Comparison of ENCODE assay signal across 12 cellular contexts in genomic region chr1:64598100-64598571, GRCh38.
DNase-seq lines count a peak whose midpoint lies in the region; ATAC-seq and TF ChIP-seq lines count a peak whose summit lies in the region.
"Had no signal": no experiment of that assay in that cellular context is flagged by ENCODE, and none has a peak within 500 bp of the region (broad histone marks: within the 10 kb centered on the region; RNA-seq: fewer than 3 reads in every experiment).

No MANE protein-coding gene starts in this region.

- H3K27ac Mint-ChIP-seq in HFFc6 (peak overlapping the region; percentile 59), brain (peak overlapping the region in 3 of 5 experiments; percentile 51 to 82 (median 54)), WTC11 (no peak overlapping the region)
- no peak overlapping the region for H3K27ac Mint-ChIP-seq in CD8-positive, alpha-beta memory T cell
- H3K27ac Mint-ChIP-seq: T-cell had no signal

- TF ChIP-seq CTCF in HFFc6 (IDR thresholded peaks at IDR 0.05) (no peak), brain (conservative IDR thresholded peaks at IDR 0.05) (no peak), WTC11 (IDR thresholded peaks at IDR 0.05) (no peak)

- H3K4me3 Mint-ChIP-seq in HFFc6, result peak overlapping the region; percentile 76
- H3K4me3 Mint-ChIP-seq in brain, result peak overlapping the region; percentile 13 to 69 (median 52)
- no peak overlapping the region for H3K4me3 Mint-ChIP-seq in CD8-positive, alpha-beta memory T cell
- no peak overlapping the region for H3K4me3 Mint-ChIP-seq in WTC11
- H3K4me3 Mint-ChIP-seq: T-cell had no signal

- H3K27me3 ChIP-seq in CD8-positive, alpha-beta memory T cell (ENCODE audit: insufficient read depth, low read length, poor library complexity, severe bottlenecking), result no peaks in the 10 kb centered on the region
- H3K27me3 ChIP-seq: BLaER1 treated with 17β-estradiol and CSF1 and Interleukin-3, amounts not matched to agents 10 nM and 100 nM; ovary had no signal

- H3K27ac ChIP-seq in CD8-positive, alpha-beta memory T cell (ENCODE audit: low read depth, low read length), result no peak overlapping the region
- H3K27ac ChIP-seq: BLaER1 treated with 17β-estradiol and CSF1 and Interleukin-3, amounts not matched to agents 10 nM and 100 nM had no signal

- CTCF ChIA-PET in CD8-positive, alpha-beta memory T cell (lab: Charles Lee), result no interaction called here
- CTCF ChIA-PET in WTC11 (lab: Charles Lee), result no interaction called here

- no peaks in the 10 kb centered on the region for H3K9me3 Mint-ChIP-seq in HFFc6
- peaks cover 0 to 3% (median 0%) of the 10 kb centered on the region in 5 experiments for H3K9me3 Mint-ChIP-seq in brain
- peaks cover 0 to 1% (median 0%) of the 10 kb centered on the region in 5 donors for H3K9me3 Mint-ChIP-seq in CD8-positive, alpha-beta memory T cell
- no peaks in the 10 kb centered on the region for H3K9me3 Mint-ChIP-seq in WTC11

- H3K36me3 Mint-ChIP-seq in HFFc6 (ENCODE audit: low read depth), result peaks cover 4% of the 10 kb centered on the region; the same call in 1 of the 2 replicates
- peaks cover 30% of the 10 kb centered on the region for H3K36me3 Mint-ChIP-seq in brain
- no peaks in the 10 kb centered on the region for H3K36me3 Mint-ChIP-seq in CD8-positive, alpha-beta memory T cell
- H3K36me3 Mint-ChIP-seq in WTC11, result peaks cover 15% of the 10 kb centered on the region
- H3K36me3 Mint-ChIP-seq: T-cell had no signal

- in situ Hi-C loops in ACHN (cut with HindIII; ENCODE audit: low pct_ligation_motif_present, low pct_unique_long_range_greater_than_20kb, low sequenced_read_pairs), result no loop called here

- H3K27me3 Mint-ChIP-seq in HFFc6 (ENCODE audit: insufficient read depth), result no peaks in the 10 kb centered on the region
- H3K27me3 Mint-ChIP-seq in brain, result no peaks in the 10 kb centered on the region
- peaks cover 9 to 17% of the 10 kb centered on the region in 2 donors for H3K27me3 Mint-ChIP-seq in CD8-positive, alpha-beta memory T cell
- no peaks in the 10 kb centered on the region; the same call in 1 of the 2 replicates for H3K27me3 Mint-ChIP-seq in WTC11 (ENCODE audit: low read depth)

- POLR2A ChIA-PET in CD8-positive, alpha-beta memory T cell (lab: Charles Lee), result no interaction called here
- POLR2A ChIA-PET in WTC11 (lab: Charles Lee), result no interaction called here

- peak; percentile 80 for DNase-seq in ACHN
- peak; percentile 73 for DNase-seq in HFFc6
- peak; percentile 70 for DNase-seq in left kidney (ENCODE audit: low read depth, low spot score)
- no peak for DNase-seq in NCI-H1092 treated with DMSO at 0.1 percent for 48 hours (lab: John Stamatoyannopoulos, UW)
- DNase-seq in CD8-positive, alpha-beta memory T cell, result no peak
- no peak for DNase-seq in WTC11 (ENCODE audit: low spot score)
- DNase-seq in activated CD8-positive, alpha-beta memory T cell treated with anti-CD3 and anti-CD28 coated beads, Interleukin-2, amount 50 U/mL, for 48 hours, result no peak
- DNase-seq: MM.1S, ovary, T-cell had no signal

- H3K36me3 ChIP-seq in CD8-positive, alpha-beta memory T cell (ENCODE audit: insufficient read depth, low read length), result no peaks in the 10 kb centered on the region
- H3K36me3 ChIP-seq: ovary had no signal

- no peak for ATAC-seq in WTC11
- ATAC-seq: T-cell had no signal

- H3K9me3 ChIP-seq in CD8-positive, alpha-beta memory T cell (ENCODE audit: low read length), result no peaks in the 10 kb centered on the region
- H3K9me3 ChIP-seq: ovary had no signal

- H3K4me1 Mint-ChIP-seq in HFFc6 (ENCODE audit: low read depth) (peaks cover 39% of the 10 kb centered on the region), brain (peaks cover 55% of the 10 kb centered on the region), WTC11 (peaks cover 46% of the 10 kb centered on the region)
- H3K4me1 Mint-ChIP-seq in CD8-positive, alpha-beta memory T cell, result no peaks in the 10 kb centered on the region
- H3K4me1 Mint-ChIP-seq: T-cell had no signal

- H3K4me3 ChIP-seq in CD8-positive, alpha-beta memory T cell (ENCODE audit: low read length), result no peak overlapping the region
- H3K4me3 ChIP-seq: BLaER1 treated with 17β-estradiol and CSF1 and Interleukin-3, amounts not matched to agents 10 nM and 100 nM; ovary had no signal

- no peaks in the 10 kb centered on the region for H3K4me1 ChIP-seq in CD8-positive, alpha-beta memory T cell (ENCODE audit: insufficient read depth, low read length)

TF ChIP-seq in WTC11, 78 proteins besides CTCF, POLR2A, EP300 and RAD21:
- TF ChIP-seq FOXP1 (CRISPR knock-in tag; IDR thresholded peaks at IDR 0.05; ENCODE audit: borderline replicate concordance), result no peak
- TF ChIP-seq IRF2 (CRISPR knock-in tag; IDR thresholded peaks at IDR 0.05; ENCODE audit: borderline replicate concordance, low read depth), result no peak
- no peak for TF ChIP-seq OVOL2 (CRISPR knock-in tag; IDR thresholded peaks at IDR 0.05; ENCODE audit: borderline replicate concordance)
- TF ChIP-seq ARID4B (CRISPR knock-in tag; IDR thresholded peaks at IDR 0.05; ENCODE audit: borderline replicate concordance), result no peak
- TF ChIP-seq ZNF121 (CRISPR knock-in tag; IDR thresholded peaks at IDR 0.05), result no peak
- no peak for TF ChIP-seq TP53 (CRISPR knock-in tag; IDR thresholded peaks at IDR 0.05)
- TF ChIP-seq TEAD1 (CRISPR knock-in tag; IDR thresholded peaks at IDR 0.05), result no peak
- TF ChIP-seq ZNF232 (CRISPR knock-in tag; IDR thresholded peaks at IDR 0.05), result no peak
- TF ChIP-seq ATF1 (CRISPR knock-in tag; IDR thresholded peaks at IDR 0.05), result no peak
- TF ChIP-seq CDX4 (CRISPR knock-in tag; IDR thresholded peaks at IDR 0.05; ENCODE audit: borderline replicate concordance), result no peak
- TF ChIP-seq ZNF423 (CRISPR knock-in tag; IDR thresholded peaks at IDR 0.05), result no peak

Comparison
In these comparisons a context has a peak if more than half of its experiments do, and no peak if none do; other contexts are left out.
1. DNase-seq: peak in ACHN (single experiment), HFFc6 (single experiment) and left kidney (single experiment); none in NCI-H1092 treated with DMSO at 0.1 percent for 48 hours (single experiment), CD8-positive, alpha-beta memory T cell (0 of 5), WTC11 (single experiment) and activated CD8-positive, alpha-beta memory T cell treated with anti-CD3 and anti-CD28 coated beads, Interleukin-2, amount 50 U/mL, for 48 hours (single experiment).
2. H3K27ac Mint-ChIP-seq: peak in HFFc6 (single experiment) and brain (3 of 5); none in CD8-positive, alpha-beta memory T cell (0 of 8) and WTC11 (single experiment).
3. H3K4me3 Mint-ChIP-seq: peak in HFFc6 (single experiment) and brain (5 of 5); none in CD8-positive, alpha-beta memory T cell (0 of 7) and WTC11 (single experiment).